In genomic region chr4:141524116-141524515, GRCh38 we compare ENCODE assay signal across 1 cellular context.
TF ChIP-seq lines count a peak whose summit lies in the region.

No MANE protein-coding gene starts in this region.

TF ChIP-seq in GM23338, 12 proteins besides CTCF, POLR2A, EP300 and RAD21 (continued from another document):
- TF ChIP-seq ZNF462 (CRISPR knock-in tag; IDR thresholded peaks at IDR 0.05) (no peak), REST (IDR thresholded peaks at IDR 0.05; ENCODE audit: unreplicated experiment) (no peak), EZH2 (IDR thresholded peaks at IDR 0.05; ENCODE audit: low read depth, unreplicated experiment) (no peak), ZNF331 (CRISPR knock-in tag; IDR thresholded peaks at IDR 0.05; ENCODE audit: low read depth) (no peak), STAT1 (IDR thresholded peaks at IDR 0.05; ENCODE audit: unreplicated experiment) (no peak), EZH2phosphoT487 (IDR thresholded peaks at IDR 0.05; ENCODE audit: unreplicated experiment) (no peak), ZNF114 (CRISPR knock-in tag; IDR thresholded peaks at IDR 0.05) (no peak), POLR2AphosphoS5 (IDR thresholded peaks at IDR 0.05; ENCODE audit: low read depth) (no peak)
TF ChIP-seq in GM23338: peak in this region for 0.
